Comparison of ENCODE assay signal across 15 cellular contexts in the genomic region with DNA sequence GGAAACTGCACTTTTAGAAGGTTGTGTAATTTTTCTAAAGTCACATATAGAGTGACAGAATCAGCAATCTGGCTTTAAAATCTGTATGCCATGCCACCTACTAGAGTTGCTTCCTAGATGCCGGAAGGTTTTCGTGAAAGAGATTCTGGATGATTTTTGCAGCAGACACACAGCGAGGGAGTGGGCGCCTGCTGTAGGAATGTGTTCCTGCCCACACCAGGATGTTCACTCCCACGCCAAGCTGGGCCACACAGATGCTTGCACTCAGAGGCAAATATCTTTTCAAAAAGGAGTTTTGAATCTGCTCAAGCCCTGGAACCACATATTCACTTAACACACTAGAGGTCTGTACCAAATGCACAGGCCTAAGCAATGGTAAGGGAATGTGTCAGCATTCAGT.
"Had no signal": no experiment of that assay in that cellular context is flagged by ENCODE, and none has a peak within 500 bp of the region (broad histone marks: within the 10 kb centered on the region; RNA-seq: fewer than 3 reads in every experiment).

No MANE protein-coding gene starts in this region.

- DNase-seq: activated CD4-positive, alpha-beta T cell treated with anti-CD3 and anti-CD28 coated beads for 36 hours; activated CD4-positive, alpha-beta T cell treated with anti-CD3 and anti-CD28 coated beads, Interleukin-2, amount 50 U/mL, for 48 hours; activated gamma-delta T cell treated with Interleukin-2 at 50 U/mL for 16 hours; amniotic stem cell; effector CD8-positive, alpha-beta T cell; lower lobe of right lung; right lobe of liver; spleen; stimulated activated CD4-positive, alpha-beta T cell treated with anti-CD3 and anti-CD28 coated beads, Interleukin-4, amount 100 ng/mL, for 4 hours; SW 1271; T-helper 2 cell; upper lobe of right lung had no signal

- ATAC-seq: activated CD4-positive, alpha-beta T cell treated with anti-CD3 and anti-CD28 coated beads for 36 hours; esophagus mucosa; lower lobe of right lung; right lobe of liver; stimulated activated memory B cell treated with anti-CD40 and anti-IgM and Interleukin-4, amounts not matched to agents 10 μg/mL and 1 μg/mL and 100 μg/mL, for 72 hours; upper lobe of right lung; WTC11 had no signal
